Comparison of ENCODE assay signal across 16 cellular contexts in the genomic region with DNA sequence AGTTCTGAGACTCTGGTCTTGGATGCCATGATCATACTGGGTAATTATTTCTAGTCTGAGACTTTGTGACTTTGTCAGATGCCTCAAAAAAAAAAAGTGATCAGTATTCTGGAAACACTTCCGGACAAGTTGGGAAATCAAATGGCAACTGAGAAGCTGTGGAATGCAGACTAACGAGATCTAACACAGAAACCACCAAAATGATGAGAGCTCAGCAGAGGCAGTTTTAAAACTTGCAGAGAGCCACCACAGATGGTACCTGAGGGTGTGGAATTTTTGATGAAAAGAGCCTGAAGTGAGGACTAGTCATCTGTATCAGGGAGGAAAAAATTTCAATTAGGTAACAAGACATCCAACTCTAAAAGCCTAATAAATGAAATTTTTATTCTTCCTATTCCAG. TPM values are rescaled to one million over a fixed set of nuclear protein-coding genes. Genes with fewer than 3 reads are reported as not detected.
DNase-seq lines count a peak whose midpoint lies in the region; ATAC-seq and TF ChIP-seq lines count a peak whose summit lies in the region.
"Had no signal": no experiment of that assay in that cellular context is flagged by ENCODE, and none has a peak within 500 bp of the region (broad histone marks: within the 10 kb centered on the region; RNA-seq: fewer than 3 reads in every experiment).

No MANE protein-coding gene starts in this region.

- H2AK9ac ChIP-seq in IMR-90 (replicated peaks; ENCODE audit: low read depth, low read length, poor library complexity): no peak overlapping the region

- H3K27ac ChIP-seq in IMR-90 (ENCODE audit: insufficient read depth, low read length): no peak overlapping the region
- peak overlapping the region; percentile 50 for H3K27ac ChIP-seq in mammary epithelial cell (ENCODE audit: insufficient read depth, low read depth, low read length)

- H3K4ac ChIP-seq in IMR-90 (ENCODE audit: low read depth, low read length): no peak overlapping the region

- no peaks in the 10 kb centered on the region for H3K27me3 Mint-ChIP-seq in nephron progenitor cell (ENCODE audit: low read depth, poor library complexity)

- POLR2A ChIA-PET in IMR-90 (lab: Charles Lee; ENCODE audit: unreplicated experiment): no interaction called here

- ATAC-seq in IMR-90 (ENCODE audit: low read depth) (no peak), HG02678 (IDR thresholded peaks at IDR 0.05; ENCODE audit: unreplicated experiment) (no peak), GM18907 (IDR thresholded peaks at IDR 0.05; ENCODE audit: unreplicated experiment) (no peak)

- no peak overlapping the region for H2BK5ac ChIP-seq in IMR-90 (ENCODE audit: low read depth, low read length, poor library complexity, severe bottlenecking)

- H2BK120ac ChIP-seq in IMR-90 (ENCODE audit: low read depth, low read length): no peak overlapping the region

- intact Hi-C loops in IMR-90 (cut with micrococcal nuclease): no loop called here
- intact Hi-C loops in mammary epithelial cell (cut with micrococcal nuclease): loop anchor here (10.0 kb wide), 1 partner anchor 220 kb away; no protein-coding TSS in a partner anchor

- in situ Hi-C loops in IMR-90 (cut with MboI; ENCODE audit: low sequenced_read_pairs) (no loop called here), mammary epithelial cell (cut with MboI; ENCODE audit: low sequenced_read_pairs in 2 of 2) (no loop called here)

- TSS peak; percentile 88 for BruUV-seq in IMR-90 (replicated peaks; lab: Mats Ljungman, UMichigan)
- BruUV-seq in mammary epithelial cell (replicated peaks; lab: Mats Ljungman, UMichigan): no TSS peak

- no peak overlapping the region for H3K18ac ChIP-seq in IMR-90 (ENCODE audit: low read depth, low read length)

- H3K27ac Mint-ChIP-seq in nephron progenitor cell: peak overlapping the region; percentile 68

- H3K4me3 ChIP-seq in IMR-90 (ENCODE audit: insufficient read depth, low read depth, low read length): no peak overlapping the region
- H3K4me3 ChIP-seq in mammary epithelial cell (replicated peaks in 1 of 3; ENCODE audit: insufficient read depth in 1 of 3, low read depth in 2 of 3, low read length in 3 of 3): no peak overlapping the region

- H3K23ac ChIP-seq in IMR-90 (ENCODE audit: low read depth, low read length): no peak overlapping the region

- H4K8ac ChIP-seq in IMR-90 (ENCODE audit: low read depth in 2 of 2, low read length in 2 of 2): no peak overlapping the region

- no peak overlapping the region for H3K4me2 ChIP-seq in IMR-90 (ENCODE audit: low read depth, low read length)
- peak overlapping the region; percentile 25 for H3K4me2 ChIP-seq in mammary epithelial cell (ENCODE audit: insufficient read depth, low read depth, low read length)

- WGBS in IMR-90 (ENCODE audit: extremely low coverage in 2 of 2, insufficient read length in 1 of 2), 2 experiments: 100% methylated on average over 1 of the region's 2 CpGs; no CpG with 5 or more reads in 1 of the 2 experiments
- WGBS in mammary epithelial cell (ENCODE audit: low coverage, missing lambda C conversion rate): 4% methylated on average over 2 of the region's 2 CpGs

- no peak for TF ChIP-seq RAD21 in IMR-90 (IDR thresholded peaks at IDR 0.05; ENCODE audit: low read length)

- dilution Hi-C loops in IMR-90 (cut with HindIII; ENCODE audit: low sequenced_read_pairs, unreplicated experiment): no loop called here
- dilution Hi-C loops in mammary epithelial cell (cut with HindIII; ENCODE audit: low sequenced_read_pairs): no loop called here

- no peak overlapping the region for H3K4me3 Mint-ChIP-seq in nephron progenitor cell
- H3K4me3 Mint-ChIP-seq: CD14-positive monocyte had no signal

- H3K4me1 Mint-ChIP-seq in nephron progenitor cell: peaks cover 9% of the 10 kb centered on the region
- H3K4me1 Mint-ChIP-seq: CD14-positive monocyte had no signal

- TF ChIP-seq POLR2A in IMR-90 (IDR thresholded peaks at IDR 0.05; ENCODE audit: low read depth, low read length): no peak

- H4K20me1 ChIP-seq in IMR-90 (ENCODE audit: insufficient read depth, low read length): no peaks in the 10 kb centered on the region
- no peaks in the 10 kb centered on the region for H4K20me1 ChIP-seq in mammary epithelial cell (ENCODE audit: insufficient read depth, low read length)

- H3K4me1 ChIP-seq in IMR-90 (ENCODE audit: control insufficient read depth, insufficient read depth, low read length): no peaks in the 10 kb centered on the region
- H3K4me1 ChIP-seq in mammary epithelial cell (ENCODE audit: insufficient read depth, low read length): peaks cover 20% of the 10 kb centered on the region

- H3K9me3 Mint-ChIP-seq in nephron progenitor cell: no peaks in the 10 kb centered on the region
- H3K9me3 Mint-ChIP-seq: CD14-positive monocyte had no signal

- H3K9me3 ChIP-seq in IMR-90 (ENCODE audit: control insufficient read depth, insufficient read depth, low read length) (no peaks in the 10 kb centered on the region), mammary epithelial cell (replicated peaks; ENCODE audit: insufficient read depth, low read length) (no peaks in the 10 kb centered on the region)

- no peak overlapping the region for H4K91ac ChIP-seq in IMR-90 (ENCODE audit: insufficient read depth, low read depth, low read length)

- H3K36me3 ChIP-seq in IMR-90 (ENCODE audit: control insufficient read depth, insufficient read depth, low read length) (peaks cover 21% of the 10 kb centered on the region), mammary epithelial cell (ENCODE audit: insufficient read depth, low read length) (peaks cover 31% of the 10 kb centered on the region)

- H2AK5ac ChIP-seq in IMR-90 (ENCODE audit: low read depth, low read length): no peak overlapping the region

- no peak overlapping the region for H3K9ac ChIP-seq in IMR-90 (ENCODE audit: low read depth, low read length)
- H3K9ac ChIP-seq in mammary epithelial cell (ENCODE audit: insufficient read depth, low read length): no peak overlapping the region

- peaks cover 61% of the 10 kb centered on the region for H3K36me3 Mint-ChIP-seq in nephron progenitor cell (ENCODE audit: low read depth)

- no peak overlapping the region for H2BK15ac ChIP-seq in IMR-90 (ENCODE audit: low read depth, low read length)

- H3K14ac ChIP-seq in IMR-90 (replicated peaks; ENCODE audit: low read depth, low read length): no peak overlapping the region

- H2AFZ ChIP-seq in IMR-90 (replicated peaks; ENCODE audit: low read length, poor library complexity): no peak overlapping the region
- no peak overlapping the region for H2AFZ ChIP-seq in mammary epithelial cell (ENCODE audit: low read depth, low read length)

- no peaks in the 10 kb centered on the region for H3K27me3 ChIP-seq in IMR-90 (ENCODE audit: control insufficient read depth, insufficient read depth, low read length)
- no peaks in the 10 kb centered on the region for H3K27me3 ChIP-seq in mammary epithelial cell (ENCODE audit: insufficient read depth, low read length)

- no peak overlapping the region for H4K5ac ChIP-seq in IMR-90 (ENCODE audit: low read depth, low read length)

- H3K79me1 ChIP-seq in IMR-90 (ENCODE audit: low read depth in 1 of 2, low read length in 2 of 2): peaks cover 4 to 10% of the 10 kb centered on the region in 2 experiments; a peak in 3 of 4 replicates

- no peak for TF ChIP-seq CTCF in IMR-90 (conservative IDR thresholded peaks at IDR 0.05; ENCODE audit: low read depth, low read length)
- TF ChIP-seq CTCF in mammary epithelial cell (conservative IDR thresholded peaks at IDR 0.05 in 1 of 2, IDR thresholded peaks at IDR 0.05 in 1 of 2; ENCODE audit: extremely low read depth in 1 of 2, insufficient read depth in 1 of 2, low read depth in 1 of 2, low read length in 2 of 2): no peak
- no peak for TF ChIP-seq CTCF in nephron progenitor cell (IDR thresholded peaks at IDR 0.05)

- H3K9me1 ChIP-seq in IMR-90 (ENCODE audit: insufficient read depth, low read length): no peaks in the 10 kb centered on the region; the same call in 1 of the 2 replicates

- CTCF ChIA-PET in IMR-90 (lab: Yijun Ruan, JAX): interaction anchor here (0.6 kb wide), 2 partner anchors 53 to 62 kb away, joined by 5 to 7 read pairs; no protein-coding TSS in a partner anchor
- CTCF ChIA-PET in mammary epithelial cell (lab: Charles Lee; ENCODE audit: low non-redundant PET): no interaction called here

- H2BK20ac ChIP-seq in IMR-90 (ENCODE audit: low read depth, low read length): no peak overlapping the region

- DNase-seq in AG08395 (ENCODE audit: low spot score) (peak; percentile 12), IMR-90 (no peak), mammary epithelial cell (peak; percentile 75), nephron progenitor cell (no peak), NCI-H1436 (lab: John Stamatoyannopoulos, UW) (no peak), germinal center (ENCODE audit: low spot score) (no peak)
- DNase-seq: COR-L47, DMS53, MM.1S, NCI-H1105 treated with DMSO at 0.1 percent for 48 hours, NCI-H187 treated with DMSO at 0.1 percent for 48 hours, NCI-H446, NCI-H748 treated with DMSO at 0.1 percent for 48 hours had no signal

- no peak overlapping the region for H3K56ac ChIP-seq in IMR-90 (ENCODE audit: extremely low read depth, insufficient read depth, low read length)

- peaks cover 3% of the 10 kb centered on the region for H3K79me2 ChIP-seq in mammary epithelial cell (ENCODE audit: insufficient read depth, low read length)

TF ChIP-seq in IMR-90, 13 proteins besides CTCF, POLR2A, EP300 and RAD21 (continues in another document):
- TF ChIP-seq RCOR1 (IDR thresholded peaks at IDR 0.05; ENCODE audit: insufficient replicate concordance, low read length) (no peak), BHLHE40 (IDR thresholded peaks at IDR 0.05; ENCODE audit: low read depth, low read length) (no peak), CHD1 (IDR thresholded peaks at IDR 0.05; ENCODE audit: low read depth, low read length) (no peak), MXI1 (IDR thresholded peaks at IDR 0.05; ENCODE audit: borderline replicate concordance, low read depth, low read length) (no peak), MAFK (IDR thresholded peaks at IDR 0.05; ENCODE audit: low read depth, low read length) (no peak), MAZ (IDR thresholded peaks at IDR 0.05; ENCODE audit: borderline replicate concordance, low read depth, low read length) (no peak), CEBPB (IDR thresholded peaks at IDR 0.05; ENCODE audit: low read depth, low read length) (no peak), USF2 (IDR thresholded peaks at IDR 0.05; ENCODE audit: low read depth, low read length) (no peak)

RNA-seq across cellular contexts. Expression of gene GPR75, which starts 5.5 kb away (rescaled TPM):
- 1.4 and 1.7 TPM in 2 replicates for total RNA-seq in IMR-90 (2012; rRNA removed)
- 2.1 and 2.6 TPM in 2 replicates for polyA plus RNA-seq in IMR-90 (2012; rRNA removed)
- 0.74 and 1.0 TPM in 2 replicates for polyA plus RNA-seq in IMR-90 (2012; cell fraction: cytosol; rRNA removed)
- 9.3 and 16.2 TPM in 2 replicates for polyA plus RNA-seq in IMR-90 (2012; cell fraction: nucleus; rRNA removed; ENCODE audit: low replicate concordance)
- total RNA-seq in mammary epithelial cell: 1 to 10 TPM; 4.7 to 7.8 TPM
- 2.8 TPM for polyA plus RNA-seq in mammary epithelial cell
- not detected for polyA minus RNA-seq in mammary epithelial cell
- polyA plus RNA-seq: CD14-positive monocyte had no signal

Comparison
In these comparisons a context has a peak if more than half of its experiments do, and no peak if none do; other contexts are left out.
1. DNase-seq: peak in AG08395 (single experiment) and mammary epithelial cell (single experiment); none in IMR-90 (single experiment), nephron progenitor cell (single experiment), NCI-H1436 (single experiment) and germinal center (single experiment).